ENCODE assay signal across 14 cellular contexts in the genomic region with DNA sequence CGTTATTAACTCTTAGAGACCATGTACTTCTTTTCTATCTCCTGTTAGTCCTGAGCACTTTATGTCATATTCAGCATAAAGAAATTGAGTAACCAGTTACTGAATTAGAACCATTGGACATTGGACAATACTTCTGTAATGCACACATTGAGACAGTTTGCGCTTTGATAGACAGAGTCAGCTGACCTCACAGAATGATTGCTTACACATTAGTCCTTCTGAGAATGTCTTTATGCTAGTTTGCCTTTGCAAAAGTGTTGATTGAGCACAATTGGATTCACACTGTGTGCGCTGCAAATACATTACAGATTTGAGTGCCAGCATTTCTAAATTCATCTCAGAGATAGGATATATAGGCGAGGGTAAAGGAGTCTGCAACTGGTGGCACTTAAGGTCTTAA.
"Had no signal": no experiment of that assay in that cellular context is flagged by ENCODE, and none has a peak within 500 bp of the region (broad histone marks: within the 10 kb centered on the region; RNA-seq: fewer than 3 reads in every experiment).

No MANE protein-coding gene starts in this region.

- H3K27ac ChIP-seq: epithelial cell of prostate, neutrophil, parathyroid adenoma had no signal

- FAIRE-seq: TTC549 had no signal

- H3K9me3 ChIP-seq: neutrophil had no signal

- ATAC-seq: effector memory CD8-positive, alpha-beta T cell; left lobe of liver; stimulated activated memory B cell treated with anti-CD40 and anti-IgM and Interleukin-4, amounts not matched to agents 10 μg/mL and 1 μg/mL and 100 μg/mL, for 72 hours had no signal

- H3K9ac ChIP-seq: parathyroid adenoma had no signal

- H3K4me1 ChIP-seq: parathyroid adenoma had no signal

- DNase-seq: activated CD4-positive, alpha-beta T cell treated with anti-CD3 and anti-CD28 coated beads, Interleukin-2, amount 10 ng/mL, durations not matched to agents 7 days and 5 days; activated naive CD8-positive, alpha-beta T cell treated with anti-CD3 and anti-CD28 coated beads for 36 hours; effector memory CD8-positive, alpha-beta T cell; foreskin melanocyte; naive B cell; stimulated activated CD4-positive, alpha-beta T cell treated with anti-CD3 and anti-CD28 coated beads, Interleukin-2, amount 100 ng/mL, for 48 hours; T-helper 2 cell; trophoblast cell had no signal

- H3K27me3 ChIP-seq: neutrophil had no signal

- H2AFZ ChIP-seq: parathyroid adenoma had no signal

- H3K36me3 ChIP-seq: neutrophil had no signal
